24 cellular contexts compared by ENCODE assay signal in genomic region chr7:157596471-157596870, GRCh38.
"Had no signal": no experiment of that assay in that cellular context is flagged by ENCODE, and none has a peak within 500 bp of the region (broad histone marks: within the 10 kb centered on the region; RNA-seq: fewer than 3 reads in every experiment).

No MANE protein-coding gene starts in this region.

- H3K27me3 ChIP-seq: colonic mucosa, esophagus squamous epithelium, thyroid gland had no signal

- H3K36me3 ChIP-seq: colonic mucosa, esophagus squamous epithelium, gastroesophageal sphincter, left ventricle myocardium inferior, lower lobe of right lung, suprapubic skin, thyroid gland had no signal

- H3K4me3 ChIP-seq: colonic mucosa, esophagus squamous epithelium, gastroesophageal sphincter, left ventricle myocardium inferior, lower lobe of right lung, suprapubic skin, thyroid gland had no signal

- H3K4me1 Mint-ChIP-seq: memory B cell, mesothelial cell of epicardium had no signal

- H3K9me3 Mint-ChIP-seq: memory B cell, mesothelial cell of epicardium, nephron, type B pancreatic cell had no signal

- ATAC-seq: gastroesophageal sphincter; left cardiac atrium; lower lobe of right lung; right cardiac atrium; stimulated activated effector memory CD8-positive, alpha-beta T cell treated with anti-CD3 and anti-CD28 coated beads, Interleukin-12 subunit alpha, Interleukin-12 subunit beta, amount 100 ng/mL, for 72 hours; stimulated activated naive CD8-positive, alpha-beta T cell treated with anti-CD3 and anti-CD28 coated beads, Interleukin-15, Interleukin-2, amounts not matched to agents 100 U/mL and 50 U/mL, for 24 hours had no signal

- FAIRE-seq: keratinocyte, small intestine, urothelium cell line had no signal

- H3K9me3 ChIP-seq: colonic mucosa, esophagus squamous epithelium, gastroesophageal sphincter, left ventricle myocardium inferior, lower lobe of right lung, suprapubic skin, thyroid gland had no signal

- H3K36me3 Mint-ChIP-seq: immature natural killer cell; memory B cell; mesothelial cell of epicardium; stimulated activated effector memory CD8-positive, alpha-beta T cell treated with anti-CD3 and anti-CD28 coated beads, Interleukin-12 subunit alpha, Interleukin-12 subunit beta, amount 100 ng/mL, for 72 hours; type B pancreatic cell had no signal

- H3K27ac Mint-ChIP-seq: immature natural killer cell; memory B cell; mesothelial cell of epicardium; nephron; stimulated activated effector memory CD8-positive, alpha-beta T cell treated with anti-CD3 and anti-CD28 coated beads, Interleukin-12 subunit alpha, Interleukin-12 subunit beta, amount 100 ng/mL, for 72 hours; type B pancreatic cell had no signal

- DNase-seq: colonic mucosa; dermis blood vessel endothelial cell; esophagus squamous epithelium; foreskin fibroblast; glutamatergic neuron; immature natural killer cell; left cardiac atrium; left ventricle myocardium inferior; lower lobe of right lung; small intestine; stimulated activated CD4-positive, alpha-beta T cell treated with anti-CD3 and anti-CD28 coated beads, Interleukin-4, amount 100 ng/mL, for 1 hour; stimulated activated CD8-positive, alpha-beta memory T cell treated with anti-CD3 and anti-CD28 coated beads, Interleukin-4, amount 100 ng/mL, for 48 hours; stimulated activated naive CD8-positive, alpha-beta T cell treated with anti-CD3 and anti-CD28 coated beads, Interleukin-15, Interleukin-2, amounts not matched to agents 100 U/mL and 50 U/mL, for 24 hours; thyroid gland had no signal

- H3K27ac ChIP-seq: colonic mucosa, esophagus squamous epithelium, gastroesophageal sphincter, left ventricle myocardium inferior, lower lobe of right lung, suprapubic skin, thyroid gland had no signal

- H3K4me1 ChIP-seq: colonic mucosa, esophagus squamous epithelium, gastroesophageal sphincter, left ventricle myocardium inferior, lower lobe of right lung, suprapubic skin, thyroid gland had no signal

- H3K4me3 Mint-ChIP-seq: immature natural killer cell; memory B cell; mesothelial cell of epicardium; nephron; stimulated activated effector memory CD8-positive, alpha-beta T cell treated with anti-CD3 and anti-CD28 coated beads, Interleukin-12 subunit alpha, Interleukin-12 subunit beta, amount 100 ng/mL, for 72 hours; type B pancreatic cell had no signal
